Comparison of ENCODE assay signal across 20 cellular contexts in genomic region chr16:63983401-63983800, GRCh38.
DNase-seq lines count a peak whose midpoint lies in the region; ATAC-seq and TF ChIP-seq lines count a peak whose summit lies in the region.
"Had no signal": no experiment of that assay in that cellular context is flagged by ENCODE, and none has a peak within 500 bp of the region (broad histone marks: within the 10 kb centered on the region; RNA-seq: fewer than 3 reads in every experiment).

No MANE protein-coding gene starts in this region.

- no CpG with 5 or more reads among the region's 2 CpGs for WGBS in iPS DF 6.9 (ENCODE audit: insufficient coverage, insufficient read length)

- H3K4me3 Mint-ChIP-seq in type B pancreatic cell = peak overlapping the region; percentile 19
- H3K4me3 Mint-ChIP-seq: activated CD4-positive, alpha-beta memory T cell treated with anti-CD3 and anti-CD28 coated beads for 36 hours; CD8-positive, alpha-beta T cell; dendritic cell treated with granulocyte-macrophage colony-stimulating factor and Interleukin-4, amounts not matched to agents 40 ng/mL and 50 ng/mL, for 4 days; stimulated activated naive CD8-positive, alpha-beta T cell treated with anti-CD3 and anti-CD28 coated beads, Interleukin-15, amount 100 ng/mL, for 72 hours had no signal

- H3K27ac Mint-ChIP-seq in type B pancreatic cell = no peak overlapping the region
- H3K27ac Mint-ChIP-seq: activated CD4-positive, alpha-beta memory T cell treated with anti-CD3 and anti-CD28 coated beads for 36 hours; CD8-positive, alpha-beta T cell; dendritic cell treated with granulocyte-macrophage colony-stimulating factor and Interleukin-4, amounts not matched to agents 40 ng/mL and 50 ng/mL, for 4 days; stimulated activated naive CD8-positive, alpha-beta T cell treated with anti-CD3 and anti-CD28 coated beads, Interleukin-15, amount 100 ng/mL, for 72 hours had no signal

- H3K9me3 Mint-ChIP-seq in type B pancreatic cell = peaks cover 5% of the 10 kb centered on the region

- peak overlapping the region; percentile 24; the same call in 1 of the 2 replicates for H3K4me3 ChIP-seq in HUES6 (ENCODE audit: low read depth, low read length)
- H3K4me3 ChIP-seq in iPS DF 6.9 (ENCODE audit: low read length) = no peak overlapping the region
- H3K4me3 ChIP-seq: smooth muscle cell had no signal

- peak; percentile 91 for DNase-seq in NCI-H748 (lab: John Stamatoyannopoulos, UW; ENCODE audit: unreplicated experiment)
- peak; percentile 25 for DNase-seq in iPS DF 6.9 (ENCODE audit: low read depth, low spot score)
- DNase-seq in type B pancreatic cell (ENCODE audit: extremely low spot score, unreplicated experiment) = no peak
- no peak for DNase-seq in NCI-H1694 treated with DMSO at 0.1 percent for 48 hours (lab: John Stamatoyannopoulos, UW)
- DNase-seq: activated CD4-positive, alpha-beta memory T cell treated with anti-CD3 and anti-CD28 coated beads for 36 hours; CD8-positive, alpha-beta T cell; DND-41; midbrain; NCI-H1436; NK-92 treated with Interleukin-12 subunit alpha and Interleukin-12 subunit beta, amount 100 ng/mL, for 24 hours; stimulated activated CD4-positive, alpha-beta T cell treated with anti-CD3 and anti-CD28 coated beads, Interleukin-4, amount 100 ng/mL, for 24 hours; stimulated activated naive CD8-positive, alpha-beta T cell treated with anti-CD3 and anti-CD28 coated beads, Interleukin-15, amount 100 ng/mL, for 72 hours; T-helper 2 cell; WERI-Rb-1 had no signal

- H3K9ac ChIP-seq in HUES6 (ENCODE audit: low read length) = peak overlapping the region; percentile 20

- no peaks in the 10 kb centered on the region for H3K36me3 ChIP-seq in HUES6 (ENCODE audit: control insufficient read depth, insufficient read depth, low read length)
- H3K36me3 ChIP-seq in iPS DF 6.9 (ENCODE audit: control insufficient read depth, insufficient read depth, low read length) = no peaks in the 10 kb centered on the region
- H3K36me3 ChIP-seq: WERI-Rb-1 had no signal

- H3K27me3 ChIP-seq in HUES6 (ENCODE audit: control insufficient read depth, insufficient read depth, low read length) = no peaks in the 10 kb centered on the region
- no peaks in the 10 kb centered on the region for H3K27me3 ChIP-seq in iPS DF 6.9 (ENCODE audit: control insufficient read depth, insufficient read depth, low read length)

- H3K4me1 Mint-ChIP-seq in type B pancreatic cell (ENCODE audit: unreplicated experiment) = peaks cover 18% of the 10 kb centered on the region
- H3K4me1 Mint-ChIP-seq: stimulated activated naive CD8-positive, alpha-beta T cell treated with anti-CD3 and anti-CD28 coated beads, Interleukin-15, amount 100 ng/mL, for 72 hours had no signal

- H3K9me3 ChIP-seq in HUES6 (ENCODE audit: control insufficient read depth, insufficient read depth, low read depth, low read length) (no peaks in the 10 kb centered on the region), iPS DF 6.9 (ENCODE audit: control insufficient read depth, insufficient read depth, low read length) (no peaks in the 10 kb centered on the region)

- H3K27ac ChIP-seq in HUES6 (ENCODE audit: low read depth, low read length) (peak overlapping the region; percentile 66; the same call in 1 of the 2 replicates), iPS DF 6.9 (ENCODE audit: low read length) (no peak overlapping the region)
- H3K27ac ChIP-seq: WERI-Rb-1 had no signal

- H3K4me1 ChIP-seq in HUES6 (ENCODE audit: control insufficient read depth, insufficient read depth, low read length) (peaks cover 42% of the 10 kb centered on the region), iPS DF 6.9 (ENCODE audit: control insufficient read depth, insufficient read depth, low read length) (peaks cover 3% of the 10 kb centered on the region; the same call in 1 of the 2 replicates)

- ATAC-seq in HG03039 (IDR thresholded peaks at IDR 0.05; ENCODE audit: unreplicated experiment) = no peak
- no peak for ATAC-seq in GM18498 (IDR thresholded peaks at IDR 0.05; ENCODE audit: unreplicated experiment)
- ATAC-seq: CD8-positive, alpha-beta T cell; HepG2; stimulated activated naive CD8-positive, alpha-beta T cell treated with anti-CD3 and anti-CD28 coated beads, Interleukin-15, amount 100 ng/mL, for 72 hours had no signal

- no peaks in the 10 kb centered on the region for H3K27me3 Mint-ChIP-seq in type B pancreatic cell
- H3K27me3 Mint-ChIP-seq: activated CD4-positive, alpha-beta memory T cell treated with anti-CD3 and anti-CD28 coated beads for 36 hours; dendritic cell treated with granulocyte-macrophage colony-stimulating factor and Interleukin-4, amounts not matched to agents 40 ng/mL and 50 ng/mL, for 4 days; stimulated activated naive CD8-positive, alpha-beta T cell treated with anti-CD3 and anti-CD28 coated beads, Interleukin-15, amount 100 ng/mL, for 72 hours had no signal

- H3K36me3 Mint-ChIP-seq in type B pancreatic cell = no peaks in the 10 kb centered on the region
- H3K36me3 Mint-ChIP-seq: CD8-positive, alpha-beta T cell had no signal

- TF ChIP-seq CTCF in type B pancreatic cell (conservative IDR thresholded peaks at IDR 0.05) = no peak

Comparison
In these comparisons a context has a peak if more than half of its experiments do, and no peak if none do; other contexts are left out.
1. DNase-seq: peak in NCI-H748 (single experiment) and iPS DF 6.9 (single experiment); none in type B pancreatic cell (single experiment) and NCI-H1694 treated with DMSO at 0.1 percent for 48 hours (single experiment).